Comparison of ENCODE assay signal across 12 cellular contexts in the genomic region with DNA sequence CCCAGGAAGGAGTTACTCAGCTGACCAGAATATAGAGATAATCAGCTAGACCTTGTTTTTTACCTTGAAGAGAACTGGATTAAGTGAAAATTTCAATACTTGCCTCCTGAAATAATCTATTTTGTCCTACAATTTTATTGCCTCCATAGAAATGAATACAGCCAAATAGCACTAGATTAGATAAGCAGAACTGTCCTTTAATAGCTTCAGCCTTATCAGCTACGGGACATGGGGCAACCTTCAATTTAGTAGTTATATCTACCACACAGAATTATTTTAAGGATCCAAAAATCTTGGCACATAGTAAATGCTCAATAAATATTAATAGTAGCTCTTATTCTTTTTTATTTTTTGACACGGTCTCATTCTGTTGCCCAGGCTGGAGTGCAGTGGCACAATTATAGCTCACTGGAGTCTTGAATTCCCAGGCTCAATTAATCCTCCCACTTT.
DNase-seq lines count a peak whose midpoint lies in the region; ATAC-seq and TF ChIP-seq lines count a peak whose summit lies in the region.
"Had no signal": no experiment of that assay in that cellular context is flagged by ENCODE, and none has a peak within 500 bp of the region (broad histone marks: within the 10 kb centered on the region; RNA-seq: fewer than 3 reads in every experiment).

No MANE protein-coding gene starts in this region.

- H3K9ac ChIP-seq in MM.1S (ENCODE audit: low read length) (no peak overlapping the region), neuronal stem cell (ENCODE audit: low read depth, low read length, poor library complexity) (no peak overlapping the region)

- no peaks in the 10 kb centered on the region for H3K79me1 ChIP-seq in neuronal stem cell (ENCODE audit: low read depth, low read length)

- H3K4me2 ChIP-seq in MM.1S (ENCODE audit: low read depth, low read length) (0 out of 2 replicates have a peak overlapping the region, but pooled peaks have one; percentile 4), neuronal stem cell (ENCODE audit: insufficient read depth, low read length, poor library complexity, severe bottlenecking) (no peak overlapping the region)

- no peak overlapping the region for H2BK12ac ChIP-seq in neuronal stem cell (ENCODE audit: low read length)

- no peak for ATAC-seq in GM18502 (IDR thresholded peaks at IDR 0.05; ENCODE audit: poor library complexity, unreplicated experiment)
- no peak for ATAC-seq in HG02840 (IDR thresholded peaks at IDR 0.05; ENCODE audit: low FRiP score, unreplicated experiment)

- H3K4me3 ChIP-seq in ACC112 (ENCODE audit: low read depth, low read length) (no peak overlapping the region), MM.1S (ENCODE audit: low read length) (no peak overlapping the region), coronary artery (no peak overlapping the region), neuronal stem cell (ENCODE audit: low read length in 2 of 2) (no peak overlapping the region)
- H3K4me3 ChIP-seq: heart right ventricle, prostate gland, vagina had no signal

- no peak overlapping the region for H3K14ac ChIP-seq in neuronal stem cell (ENCODE audit: low read length)

- H3K23ac ChIP-seq in neuronal stem cell (ENCODE audit: low read depth, low read length, poor library complexity): no peak overlapping the region

- H4K8ac ChIP-seq in neuronal stem cell (ENCODE audit: low read depth, low read length): no peak overlapping the region

- no peaks in the 10 kb centered on the region for H3K9me3 ChIP-seq in MM.1S (replicated peaks; ENCODE audit: insufficient read depth, low read length)
- H3K9me3 ChIP-seq in neuronal stem cell (replicated peaks in 1 of 2; ENCODE audit: control insufficient read depth in 2 of 2, insufficient read depth in 1 of 2, low read depth in 1 of 2, low read length in 2 of 2): no peaks in the 10 kb centered on the region
- H3K9me3 ChIP-seq: BE2C, heart right ventricle, prostate gland, vagina had no signal

- no peaks in the 10 kb centered on the region for H3K36me3 ChIP-seq in ACC112 (ENCODE audit: insufficient read depth, low read length)
- H3K36me3 ChIP-seq in MM.1S (replicated peaks; ENCODE audit: insufficient read depth, low read length): no peaks in the 10 kb centered on the region
- no peaks in the 10 kb centered on the region for H3K36me3 ChIP-seq in neuronal stem cell (replicated peaks in 1 of 2; ENCODE audit: control insufficient read depth in 2 of 2, insufficient read depth in 2 of 2, low read length in 2 of 2)
- H3K36me3 ChIP-seq: BE2C, heart right ventricle, prostate gland, vagina had no signal

- DNase-seq in MM.1S (no peak), coronary artery (ENCODE audit: low spot score) (no peak), neuronal stem cell (ENCODE audit: low spot score) (no peak), GDM1 (lab: John Stamatoyannopoulos, UW) (no peak)
- DNase-seq in stimulated activated CD4-positive, alpha-beta T cell treated with anti-CD3 and anti-CD28 coated beads, Interleukin-4, amount 100 ng/mL, for 1 hour: no peak

- H3K27ac ChIP-seq in ACC112 (ENCODE audit: low read depth, low read length) (no peak overlapping the region), MM.1S (ENCODE audit: low read length) (no peak overlapping the region), coronary artery (no peak overlapping the region), neuronal stem cell (replicated peaks; ENCODE audit: low read length) (no peak overlapping the region)
- H3K27ac ChIP-seq: heart right ventricle, prostate gland, vagina had no signal

- H4K91ac ChIP-seq in neuronal stem cell (ENCODE audit: low read depth, low read length, poor library complexity): no peak overlapping the region

- H3F3A ChIP-seq in MM.1S (ENCODE audit: insufficient read depth, low read length): peaks cover 3% of the 10 kb centered on the region; the same call in 1 of the 2 replicates

- H2BK120ac ChIP-seq in neuronal stem cell (ENCODE audit: low read depth, low read length): no peak overlapping the region

- H2BK5ac ChIP-seq in neuronal stem cell (ENCODE audit: low read length): no peak overlapping the region

- H3K9me2 ChIP-seq in MM.1S (replicated peaks; ENCODE audit: insufficient read depth, low read length): no peaks in the 10 kb centered on the region

- no peaks in the 10 kb centered on the region for H3K79me2 ChIP-seq in ACC112 (ENCODE audit: control insufficient read depth, insufficient read depth, low read length, unreplicated experiment)
- H3K79me2 ChIP-seq in MM.1S (ENCODE audit: low read length): no peaks in the 10 kb centered on the region

- no peak overlapping the region for H2AK5ac ChIP-seq in neuronal stem cell (ENCODE audit: low read depth, low read length)

- TF ChIP-seq CTCF in MM.1S (IDR thresholded peaks at IDR 0.05; ENCODE audit: low read length) (no peak), coronary artery (IDR thresholded peaks at IDR 0.05) (peak; percentile 42)

- H4K20me1 ChIP-seq in MM.1S (ENCODE audit: insufficient read depth, low read length): no peaks in the 10 kb centered on the region

- WGBS in neuronal stem cell (ENCODE audit: extremely low coverage in 2 of 2, insufficient read length in 2 of 2, insufficient replicate concordance in 1 of 2), 2 donors: no CpG with 5 or more reads among the region's 2 CpGs

- no peak overlapping the region for H3K18ac ChIP-seq in neuronal stem cell (ENCODE audit: low read length)

- H3K27me3 ChIP-seq in ACC112 (ENCODE audit: insufficient read depth, low read length): no peaks in the 10 kb centered on the region
- H3K27me3 ChIP-seq in MM.1S (replicated peaks; ENCODE audit: insufficient read depth, low read length): no peaks in the 10 kb centered on the region
- no peaks in the 10 kb centered on the region for H3K27me3 ChIP-seq in neuronal stem cell (ENCODE audit: control insufficient read depth in 3 of 3, insufficient read depth in 3 of 3, low read depth in 1 of 3, low read length in 3 of 3)
- H3K27me3 ChIP-seq: BE2C, heart right ventricle, vagina had no signal

- no peak overlapping the region for H3K4ac ChIP-seq in neuronal stem cell (ENCODE audit: low read length)

- no peak overlapping the region for H2BK15ac ChIP-seq in neuronal stem cell (ENCODE audit: low read length)

- H3K4me1 ChIP-seq in ACC112 (ENCODE audit: control insufficient read depth, insufficient read depth, low read length, unreplicated experiment): no peaks in the 10 kb centered on the region
- H3K4me1 ChIP-seq in MM.1S (ENCODE audit: low read length): no peaks in the 10 kb centered on the region
- H3K4me1 ChIP-seq in neuronal stem cell (ENCODE audit: control insufficient read depth in 2 of 2, insufficient read depth in 1 of 2, low read depth in 1 of 2, low read length in 2 of 2): peaks cover 3 to 11% of the 10 kb centered on the region in 2 donors
- H3K4me1 ChIP-seq: BE2C, prostate gland had no signal

- H2AFZ ChIP-seq in ACC112 (ENCODE audit: low read length, unreplicated experiment): peak overlapping the region; percentile 65
- no peak overlapping the region for H2AFZ ChIP-seq in MM.1S (ENCODE audit: low read length)
- peak overlapping the region; percentile 45 for H2AFZ ChIP-seq in neuronal stem cell (ENCODE audit: low read length)
